Comparison of ENCODE assay signal across 13 cellular contexts in genomic region chr1:2025491-2025981, GRCh38. TPM values are rescaled to one million over a fixed set of nuclear protein-coding genes. Genes with fewer than 3 reads are reported as not detected.
A peak's percentile ranks its signal among the peaks of the same experiment; 100 is the strongest.
DNase-seq lines count a peak whose midpoint lies in the region; ATAC-seq lines count a peak whose summit lies in the region.
"Had no signal": no experiment of that assay in that cellular context is flagged by ENCODE, and none has a peak within 500 bp of the region (broad histone marks: within the 10 kb centered on the region; RNA-seq: fewer than 3 reads in every experiment).

No MANE protein-coding gene starts in this region.

- H3K9ac ChIP-seq in skeletal muscle tissue (ENCODE audit: low read depth in 1 of 3, low read length in 3 of 3), result peak overlapping the region; percentile 54 to 62 (median 56)

- no peaks in the 10 kb centered on the region for H3K36me3 ChIP-seq in skeletal muscle tissue (ENCODE audit: control insufficient read depth in 3 of 3, insufficient read depth in 3 of 3, low read length in 3 of 3)
- H3K36me3 ChIP-seq: pancreas had no signal

- peaks cover 18 to 44% (median 37%) of the 10 kb centered on the region in 3 donors for H3K27me3 ChIP-seq in skeletal muscle tissue (ENCODE audit: control insufficient read depth in 3 of 3, insufficient read depth in 3 of 3, low read length in 3 of 3)

- H3K27ac Mint-ChIP-seq in activated naive CD4-positive, alpha-beta T cell treated with anti-CD3 and anti-CD28 coated beads, Interleukin-2, amount 50 U/mL, for 72 hours, result no peak overlapping the region

- H3K36me3 Mint-ChIP-seq in activated naive CD4-positive, alpha-beta T cell treated with anti-CD3 and anti-CD28 coated beads, Interleukin-2, amount 50 U/mL, for 72 hours, result no peaks in the 10 kb centered on the region

- H3K27ac ChIP-seq in skeletal muscle tissue (ENCODE audit: low read depth, low read length), result peak overlapping the region; percentile 47

- H3K9me3 Mint-ChIP-seq in activated naive CD4-positive, alpha-beta T cell treated with anti-CD3 and anti-CD28 coated beads, Interleukin-2, amount 50 U/mL, for 72 hours, result no peaks in the 10 kb centered on the region

- peak; percentile 24 to 57 for ATAC-seq in activated naive CD4-positive, alpha-beta T cell treated with anti-CD3 and anti-CD28 coated beads, Interleukin-2, amount 50 U/mL, for 72 hours
- ATAC-seq in left cardiac atrium, result peak; percentile 46 to 66
- no peak for ATAC-seq in GM18858 (IDR thresholded peaks at IDR 0.05; ENCODE audit: unreplicated experiment)

- peak overlapping the region; percentile 54 to 71 (median 71) for H3K4me3 ChIP-seq in skeletal muscle tissue (ENCODE audit: low read length in 3 of 3)
- H3K4me3 ChIP-seq: pancreas had no signal

- intact Hi-C loops in left cardiac atrium (cut with DNase I) (no loop called here), posterior vena cava (cut with DNase I) (no loop called here)

- H3K9me3 ChIP-seq in skeletal muscle tissue (ENCODE audit: control insufficient read depth in 3 of 3, low read length in 3 of 3), result no peaks in the 10 kb centered on the region
- H3K9me3 ChIP-seq: pancreas had no signal

- no peak for DNase-seq in activated naive CD4-positive, alpha-beta T cell treated with anti-CD3 and anti-CD28 coated beads, Interleukin-2, amount 50 U/mL, for 72 hours (ENCODE audit: low spot score in 2 of 2)
- DNase-seq in activated naive CD4-positive, alpha-beta T cell treated with Interleukin-2 at 50 U/mL for 16 hours, result no peak
- peak; percentile 66 to 79 for DNase-seq in SHP77 (lab: John Stamatoyannopoulos, UW)
- peak; percentile 40 for DNase-seq in left cardiac atrium
- DNase-seq in NCI-H1105 (lab: John Stamatoyannopoulos, UW), result no peak
- DNase-seq in posterior vena cava (ENCODE audit: low spot score), result no peak
- DNase-seq: AML-193; amygdala; foreskin melanocyte; stimulated activated CD4-positive, alpha-beta T cell treated with anti-CD3 and anti-CD28 coated beads, Interleukin-4, amount 100 ng/mL, for 24 hours had no signal

- H3K4me1 ChIP-seq in skeletal muscle tissue (ENCODE audit: control insufficient read depth in 3 of 3, insufficient read depth in 3 of 3, low read length in 3 of 3), result peaks cover 10 to 13% (median 12%) of the 10 kb centered on the region in 3 donors
- H3K4me1 ChIP-seq: pancreas had no signal

RNA-seq across cellular contexts. Expression of gene GABRD, which starts 6.4 kb away (rescaled TPM):
- total RNA-seq in activated naive CD4-positive, alpha-beta T cell treated with anti-CD3 and anti-CD28 coated beads, Interleukin-2, amount 50 U/mL, for 72 hours, result not detected
- under 1 TPM in 1 of 2 donors, not detected in 1; 0.29 TPM for total RNA-seq in left cardiac atrium
- under 0.01 TPM for total RNA-seq in skeletal muscle tissue
- under 1 TPM; 0.29 to 0.88 TPM for total RNA-seq in posterior vena cava

RNA-seq across cellular contexts. Expression of gene CFAP74, which starts 21.9 kb away (rescaled TPM):
- total RNA-seq in activated naive CD4-positive, alpha-beta T cell treated with anti-CD3 and anti-CD28 coated beads, Interleukin-2, amount 50 U/mL, for 72 hours, result not detected
- not detected for total RNA-seq in left cardiac atrium
- under 0.01 TPM for total RNA-seq in skeletal muscle tissue
- not detected for total RNA-seq in posterior vena cava
- total RNA-seq: pancreas had no signal

RNA-seq across cellular contexts. Expression of gene PRKCZ, which starts 24.7 kb away (rescaled TPM):
- total RNA-seq in activated naive CD4-positive, alpha-beta T cell treated with anti-CD3 and anti-CD28 coated beads, Interleukin-2, amount 50 U/mL, for 72 hours, result 10 to 100 TPM; 11.8 to 22.4 TPM
- 10 to 100 TPM; 12.4 to 20.7 TPM for total RNA-seq in left cardiac atrium
- 4.2 TPM for total RNA-seq in skeletal muscle tissue
- 1 to 10 TPM; 3.0 to 3.6 TPM for total RNA-seq in posterior vena cava

Comparison
In these comparisons a context has a peak if more than half of its experiments do, and no peak if none do; other contexts are left out.
1. DNase-seq: peak in SHP77 (2 of 2) and left cardiac atrium (single experiment); none in activated naive CD4-positive, alpha-beta T cell treated with anti-CD3 and anti-CD28 coated beads, Interleukin-2, amount 50 U/mL, for 72 hours (0 of 2), activated naive CD4-positive, alpha-beta T cell treated with Interleukin-2 at 50 U/mL for 16 hours (single experiment), NCI-H1105 (single experiment) and posterior vena cava (single experiment).